8 cellular contexts compared by ENCODE assay signal in genomic region chr2:197307236-197307932, GRCh38. TPM values are rescaled to one million over a fixed set of nuclear protein-coding genes. Genes with fewer than 3 reads are reported as not detected.
A peak's percentile ranks its signal among the peaks of the same experiment; 100 is the strongest.
DNase-seq lines count a peak whose midpoint lies in the region; ATAC-seq and TF ChIP-seq lines count a peak whose summit lies in the region.

No MANE protein-coding gene starts in this region.

- H3K36me3 ChIP-seq in SU-DHL-6 (ENCODE audit: low read length), result no peaks in the 10 kb centered on the region; the same call in 1 of the 2 replicates
- H3K36me3 ChIP-seq in gastroesophageal sphincter, result no peaks in the 10 kb centered on the region
- no peaks in the 10 kb centered on the region for H3K36me3 ChIP-seq in transverse colon

- peaks cover 54% of the 10 kb centered on the region for H3K4me1 Mint-ChIP-seq in activated naive CD4-positive, alpha-beta T cell treated with anti-CD3 and anti-CD28 coated beads for 36 hours (ENCODE audit: low read depth)

- H3K27me3 ChIP-seq in SU-DHL-6 (ENCODE audit: low read length) (no peaks in the 10 kb centered on the region), gastroesophageal sphincter (no peaks in the 10 kb centered on the region), transverse colon (no peaks in the 10 kb centered on the region)

- H3K4me1 ChIP-seq in gastroesophageal sphincter (peaks cover 0 to 54% (median 8%) of the 10 kb centered on the region in 3 donors), transverse colon (peaks cover 9 to 30% (median 20%) of the 10 kb centered on the region in 4 donors)

- H3K4me3 Mint-ChIP-seq in activated naive CD4-positive, alpha-beta T cell treated with anti-CD3 and anti-CD28 coated beads for 36 hours, result peak overlapping the region; percentile 90

- CTCF ChIA-PET in activated naive CD4-positive, alpha-beta T cell treated with anti-CD3 and anti-CD28 coated beads for 36 hours (lab: Charles Lee), result interaction anchor here (0.6 to 6.9 kb wide), 16 partner anchors 10 to 1139 kb away, joined by 3 to 66 read pairs (median 4); no protein-coding TSS in a partner anchor

- DNase-seq in activated naive CD4-positive, alpha-beta T cell treated with anti-CD3 and anti-CD28 coated beads for 36 hours, result no peak
- DNase-seq in activated naive CD4-positive, alpha-beta T cell (lab: John Stamatoyannopoulos, UW), result no peak
- DNase-seq in transverse colon, result no peak
- no peak for DNase-seq in NCI-H2081 (lab: John Stamatoyannopoulos, UW)
- no peak for DNase-seq in glomerular visceral epithelial cell (ENCODE audit: extremely low spot score)

- H3K9me3 ChIP-seq in SU-DHL-6 (ENCODE audit: insufficient read depth, low read length) (no peaks in the 10 kb centered on the region), gastroesophageal sphincter (no peaks in the 10 kb centered on the region), transverse colon (no peaks in the 10 kb centered on the region)

- no peak for TF ChIP-seq POLR2A in gastroesophageal sphincter (IDR thresholded peaks at IDR 0.05)
- TF ChIP-seq POLR2A in transverse colon (IDR thresholded peaks at IDR 0.05), result no peak

- intact Hi-C loops in activated naive CD4-positive, alpha-beta T cell treated with anti-CD3 and anti-CD28 coated beads for 36 hours (cut with micrococcal nuclease), result loop anchor here (10.0 kb wide), 2 partner anchors 587 to 697 kb away; no protein-coding TSS in a partner anchor
- intact Hi-C loops in transverse colon (cut with DNase I; ENCODE audit: low total_unique reads), result no loop called here

- 60 to 78% methylated on average over 1 of the region's 1 CpG for WGBS in gastroesophageal sphincter (ENCODE audit: low coverage in 1 of 2), 2 donors
- WGBS in transverse colon (ENCODE audit: low coverage in 1 of 2), 2 donors, result 80 to 87% methylated on average over 1 of the region's 1 CpG

- H3K36me3 Mint-ChIP-seq in activated naive CD4-positive, alpha-beta T cell treated with anti-CD3 and anti-CD28 coated beads for 36 hours (ENCODE audit: low read depth), result peaks cover 16% of the 10 kb centered on the region

- in situ Hi-C loops in transverse colon (cut with MboI; ENCODE audit: low pct_ligation_motif_present in 1 of 4, low pct_unique_long_range_greater_than_20kb in 1 of 4, low sequenced_read_pairs in 3 of 4), result loop anchor here in 2 of 4 donors (25.0 kb wide), 2 partner anchors 120 to 195 kb away; no protein-coding TSS in a partner anchor

- TF ChIP-seq EP300 in gastroesophageal sphincter (IDR thresholded peaks at IDR 0.05) (no peak), transverse colon (IDR thresholded peaks at IDR 0.05; ENCODE audit: low read depth) (no peak)

- 0 out of 2 replicates have a peak, but pooled peaks cover 3% of the 10 kb centered on the region for H4K20me1 ChIP-seq in SU-DHL-6 (ENCODE audit: low read depth, low read length)

- no peaks in the 10 kb centered on the region for H3K9me3 Mint-ChIP-seq in activated naive CD4-positive, alpha-beta T cell treated with anti-CD3 and anti-CD28 coated beads for 36 hours

- H3F3A ChIP-seq in SU-DHL-6 (ENCODE audit: insufficient read depth), result peaks cover 47% of the 10 kb centered on the region

- H3K27me3 Mint-ChIP-seq in activated naive CD4-positive, alpha-beta T cell treated with anti-CD3 and anti-CD28 coated beads for 36 hours (ENCODE audit: low read depth), result no peaks in the 10 kb centered on the region

- peak overlapping the region; percentile 73 for H3K27ac ChIP-seq in SU-DHL-6 (ENCODE audit: low read depth, low read length)
- peak overlapping the region in 3 of 4 donors; percentile 86 to 94 (median 89) for H3K27ac ChIP-seq in gastroesophageal sphincter
- H3K27ac ChIP-seq in transverse colon, result peak overlapping the region; percentile 82 to 90 (median 88)

- H3K79me2 ChIP-seq in SU-DHL-6 (ENCODE audit: insufficient read depth, low read length), result peaks cover 80% of the 10 kb centered on the region

- no peaks in the 10 kb centered on the region for H3K9me2 ChIP-seq in SU-DHL-6 (replicated peaks; ENCODE audit: insufficient read depth, low read length)

- TF ChIP-seq CTCF in SU-DHL-6 (IDR thresholded peaks at IDR 0.05; ENCODE audit: insufficient read depth, low read length, poor library complexity, severe bottlenecking) (peak; percentile 23), gastroesophageal sphincter (IDR thresholded peaks at IDR 0.05) (no peak), transverse colon (IDR thresholded peaks at IDR 0.05) (no peak)

- peak overlapping the region; percentile 96 for H3K27ac Mint-ChIP-seq in activated naive CD4-positive, alpha-beta T cell treated with anti-CD3 and anti-CD28 coated beads for 36 hours

- no peak for ATAC-seq in gastroesophageal sphincter
- ATAC-seq in GM18868 (IDR thresholded peaks at IDR 0.05; ENCODE audit: unreplicated experiment), result no peak

- H3K9ac ChIP-seq in SU-DHL-6 (ENCODE audit: low read length), result peak overlapping the region; percentile 27

- no peak overlapping the region for H2AFZ ChIP-seq in SU-DHL-6 (ENCODE audit: low read depth, low read length, severe bottlenecking)

- H3K4me3 ChIP-seq in SU-DHL-6 (ENCODE audit: insufficient read depth, low read length, poor library complexity, severe bottlenecking) (peak overlapping the region; percentile 17), gastroesophageal sphincter (no peak overlapping the region), transverse colon (peak overlapping the region in 1 of 4 donors; percentile 18)

- peak overlapping the region; percentile 88 for H3K4me2 ChIP-seq in SU-DHL-6 (ENCODE audit: low read depth, low read length, poor library complexity, severe bottlenecking)

RNA-seq across cellular contexts. Expression of gene ANKRD44, which starts 3.2 kb away (rescaled TPM):
- total RNA-seq in activated naive CD4-positive, alpha-beta T cell treated with anti-CD3 and anti-CD28 coated beads for 36 hours, result 100 to 1,000 TPM in 1 of 2 experiments, 10 to 100 TPM in 1; 87.8 to 101 TPM
- total RNA-seq in gastroesophageal sphincter (10 to 100 TPM; 24.4 to 51.8 (median 35.7) TPM), transverse colon (10 to 100 TPM; 13.9 to 46.8 (median 27.5) TPM)
